18 cellular contexts compared by ENCODE assay signal in the genomic region with DNA sequence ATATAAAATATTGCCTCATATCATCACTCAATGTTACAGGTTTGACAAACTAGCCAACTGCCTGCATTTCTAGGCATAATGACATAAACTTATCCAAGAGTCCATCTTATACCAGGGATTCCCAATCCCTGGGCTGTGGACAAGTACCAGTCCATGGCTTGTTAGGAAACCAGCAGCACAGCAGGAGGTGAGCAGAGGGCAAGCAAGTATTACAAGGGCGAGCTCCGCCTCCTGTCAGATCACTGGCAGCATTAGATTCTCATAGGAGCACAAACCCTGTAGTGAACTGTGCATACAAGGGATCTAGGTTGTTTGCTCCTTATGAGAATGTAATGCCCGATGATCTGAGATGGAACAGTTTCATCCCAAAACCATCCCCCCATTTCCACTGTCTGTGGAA.
DNase-seq lines count a peak whose midpoint lies in the region; ATAC-seq lines count a peak whose summit lies in the region.
"Had no signal": no experiment of that assay in that cellular context is flagged by ENCODE, and none has a peak within 500 bp of the region (broad histone marks: within the 10 kb centered on the region; RNA-seq: fewer than 3 reads in every experiment).

No MANE protein-coding gene starts in this region.

- H3K9me3 ChIP-seq in muscle layer of colon (ENCODE audit: low read length), result no peaks in the 10 kb centered on the region
- H3K9me3 ChIP-seq: BE2C, SJCRH30 had no signal

- peak in 2 of 3 experiments; percentile 12 to 41 for DNase-seq in NCI-H1417 (lab: John Stamatoyannopoulos, UW)
- DNase-seq in NCI-H1417 treated with DMSO at 0.1 percent for 48 hours (lab: John Stamatoyannopoulos, UW), result no peak
- DNase-seq in ELF-1 (ENCODE audit: low read depth, low spot score), result peak; percentile 11
- DNase-seq in ecto neural progenitor cell (ENCODE audit: low spot score), result peak; percentile 57
- no peak for DNase-seq in stimulated activated CD4-positive, alpha-beta T cell treated with anti-CD3 and anti-CD28 coated beads, Interleukin-1b, Interleukin-23, amount 100 ng/mL, for 48 hours
- no peak for DNase-seq in central memory CD4-positive, alpha-beta T cell
- DNase-seq: 8988T; BE2C; Calu3; CD4-positive, alpha-beta T cell; DMS79; MV-4-11; NCI-H1436; NCI-H526 treated with DMSO at 0.1 percent for 48 hours; OCI-M1; SJCRH30 had no signal

- peaks cover 29% of the 10 kb centered on the region for H3K4me1 ChIP-seq in muscle layer of colon (ENCODE audit: insufficient read depth, low read length)
- H3K4me1 ChIP-seq: BE2C, SJCRH30 had no signal

- peak overlapping the region; percentile 44 for H3K27ac ChIP-seq in muscle layer of colon (ENCODE audit: low read depth, low read length)
- H3K27ac ChIP-seq: SJCRH30 had no signal

- no peaks in the 10 kb centered on the region for H3K36me3 ChIP-seq in muscle layer of colon (ENCODE audit: insufficient read depth, low read length)
- H3K36me3 ChIP-seq: BE2C, SJCRH30 had no signal

- no peaks in the 10 kb centered on the region for H3K27me3 ChIP-seq in muscle layer of colon (ENCODE audit: control insufficient read depth in 1 of 2, insufficient read depth in 2 of 2, low read length in 2 of 2)

- ATAC-seq in GM19397 (IDR thresholded peaks at IDR 0.05; ENCODE audit: unreplicated experiment), result no peak

- H3K9ac ChIP-seq in muscle layer of colon (ENCODE audit: low read length), result no peak overlapping the region

- no peak overlapping the region for H3K4me3 ChIP-seq in muscle layer of colon (ENCODE audit: low read depth in 1 of 2, low read length in 2 of 2)
- H3K4me3 ChIP-seq: SJCRH30 had no signal

Comparison
In these comparisons a context has a peak if more than half of its experiments do, and no peak if none do; other contexts are left out.
1. DNase-seq: peak in NCI-H1417 (2 of 3), ELF-1 (single experiment) and ecto neural progenitor cell (single experiment); none in NCI-H1417 treated with DMSO at 0.1 percent for 48 hours (single experiment), stimulated activated CD4-positive, alpha-beta T cell treated with anti-CD3 and anti-CD28 coated beads, Interleukin-1b, Interleukin-23, amount 100 ng/mL, for 48 hours (single experiment) and central memory CD4-positive, alpha-beta T cell (single experiment).